ENCODE assay signal across 10 cellular contexts in genomic region chr4:123350191-123350544, GRCh38. TPM values are rescaled to one million over a fixed set of nuclear protein-coding genes. Genes with fewer than 3 reads are reported as not detected.
A peak's percentile ranks its signal among the peaks of the same experiment; 100 is the strongest.
DNase-seq lines count a peak whose midpoint lies in the region; ATAC-seq, FAIRE-seq and TF ChIP-seq lines count a peak whose summit lies in the region.
"Had no signal": no experiment of that assay in that cellular context is flagged by ENCODE, and none has a peak within 500 bp of the region (broad histone marks: within the 10 kb centered on the region; RNA-seq: fewer than 3 reads in every experiment).

No MANE protein-coding gene starts in this region.

- TF ChIP-seq CTCF in GM12872 (IDR thresholded peaks at IDR 0.05; ENCODE audit: insufficient read depth, low read depth, low read length): 0 out of 3 replicates have a peak, but pooled peaks have one; percentile 22
- TF ChIP-seq CTCF in NB4 (IDR thresholded peaks at IDR 0.05; ENCODE audit: low read depth, low read length): no peak
- peak in 2 of 3 experiments; percentile 10 to 23; a peak in 2 of 6 replicates for TF ChIP-seq CTCF in GM12878 (IDR thresholded peaks at IDR 0.05 in 2 of 3, conservative IDR thresholded peaks at IDR 0.05 in 1 of 3; ENCODE audit: control insufficient read depth in 2 of 3, extremely low read depth in 1 of 3, insufficient read depth in 1 of 3, low read depth in 3 of 3, low read length in 3 of 3)
- peak in 2 of 4 donors; percentile 23 to 42 for TF ChIP-seq CTCF in right lobe of liver (IDR thresholded peaks at IDR 0.05)
- TF ChIP-seq CTCF in natural killer cell (IDR thresholded peaks at IDR 0.05): no peak

- no peaks in the 10 kb centered on the region for H4K20me1 ChIP-seq in GM12878 (ENCODE audit: control insufficient read depth, insufficient read depth)

- H3K27me3 ChIP-seq in GM12878 (replicated peaks in 1 of 2; ENCODE audit: control insufficient read depth in 2 of 2, insufficient read depth in 2 of 2, low read length in 1 of 2) (no peaks in the 10 kb centered on the region; a peak in 2 of 4 replicates), right lobe of liver (no peaks in the 10 kb centered on the region)

- peak; percentile 18 for FAIRE-seq in GM12878 (lab: Jason Lieb, UNC)

- ATAC-seq in GM12878 (peak; percentile 49; the same call in 2 of the 3 replicates), right lobe of liver (peak; percentile 17 to 66 (median 46)), natural killer cell (no peak)

- peak; percentile 29; the same call in 1 of the 2 replicates for TF ChIP-seq RAD21 in GM12878 (IDR thresholded peaks at IDR 0.05; ENCODE audit: insufficient read depth, low read depth, low read length)

- CTCF ChIA-PET in GM12878 (lab: Yijun Ruan, JAX): no interaction called here

- intact Hi-C loops in GM12878 (cut with micrococcal nuclease; ENCODE audit: unreplicated experiment): no loop called here
- intact Hi-C loops in right lobe of liver (cut with DNase I): no loop called here
- intact Hi-C loops in natural killer cell (cut with micrococcal nuclease): no loop called here

- H3K27ac Mint-ChIP-seq in natural killer cell: no peak overlapping the region

- peaks cover 3 to 8% of the 10 kb centered on the region in 2 donors for H3K27me3 Mint-ChIP-seq in natural killer cell (ENCODE audit: low read depth in 2 of 2)

- no peak for TF ChIP-seq POLR2A in NB4 (IDR thresholded peaks at IDR 0.05; ENCODE audit: extremely low read depth, insufficient read length)
- TF ChIP-seq POLR2A in GM12878 (IDR thresholded peaks at IDR 0.05; ENCODE audit: low read depth, low read length): no peak
- no peak for TF ChIP-seq POLR2A in right lobe of liver (IDR thresholded peaks at IDR 0.05)

- SMC1A ChIA-PET in GM12878 (lab: Charles Lee; ENCODE audit: uncharacterized antibody, unreplicated experiment): interaction anchor here (1.1 to 1.6 kb wide), 2 partner anchors 10 to 308 kb away, joined by 4 to 5 read pairs; no protein-coding TSS in a partner anchor

- H3K36me3 Mint-ChIP-seq in natural killer cell: no peaks in the 10 kb centered on the region

- H3K4me3 ChIP-seq in NB4 (ENCODE audit: low read depth, low read length) (no peak overlapping the region), GM12878 (no peak overlapping the region), right lobe of liver (no peak overlapping the region)

- H3K9me3 Mint-ChIP-seq in natural killer cell: no peaks in the 10 kb centered on the region

- in situ Hi-C loops in GM12878 (cut with MboI): no loop called here

- no TSS peak for BruUV-seq in GM12878 (replicated peaks; lab: Mats Ljungman, UMichigan)

- H3K4me3 Mint-ChIP-seq in natural killer cell: no peak overlapping the region

- RAD21 ChIA-PET in GM12878 (lab: Charles Lee; ENCODE audit: unreplicated experiment): no interaction called here

- H3K4me1 Mint-ChIP-seq in natural killer cell: peaks cover 11 to 17% of the 10 kb centered on the region in 2 donors

- no peak for TF ChIP-seq EP300 in GM12878 (IDR thresholded peaks at IDR 0.05; ENCODE audit: borderline replicate concordance in 1 of 2, control insufficient read depth in 1 of 2, low read depth in 2 of 2, low read length in 2 of 2)

- POLR2A ChIA-PET in GM12878 (lab: Charles Lee): no interaction called here

- H3K4me2 ChIP-seq in GM12878 (ENCODE audit: control insufficient read depth, insufficient read depth): no peak overlapping the region

- 59% methylated on average over 5 of the region's 5 CpGs for WGBS in GM12878 (ENCODE audit: insufficient coverage, insufficient replicate concordance, low lambda C conversion rate, missing lambda C conversion rate)
- WGBS in right lobe of liver (ENCODE audit: insufficient coverage, low coverage, low lambda C conversion rate, missing lambda C conversion rate): 33% methylated on average over 5 of the region's 5 CpGs

- H2AFZ ChIP-seq in GM12878 (ENCODE audit: control insufficient read depth, low read depth, low read length): no peak overlapping the region

- no peak overlapping the region for H3K9ac ChIP-seq in GM12878 (ENCODE audit: control insufficient read depth, insufficient read depth, low read length)

- no peak overlapping the region for H3K27ac ChIP-seq in GM12878 (ENCODE audit: control insufficient read depth, insufficient read depth)
- H3K27ac ChIP-seq in right lobe of liver: peak overlapping the region in 1 of 3 donors; percentile 18

- peak; percentile 56 for DNase-seq in NB4 (ENCODE audit: low read depth)
- no peak for DNase-seq in GM12878 (ENCODE audit: low read depth, low spot score)
- DNase-seq in right lobe of liver: no peak
- DNase-seq in CD1c-positive myeloid dendritic cell (ENCODE audit: extremely low spot score): no peak
- no peak for DNase-seq in activated effector memory CD4-positive, alpha-beta T cell treated with anti-CD3 and anti-CD28 coated beads, Interleukin-2, amount 50 U/mL, for 16 hours
- no peak for DNase-seq in amniotic stem cell (lab: John Stamatoyannopoulos, UW)
- DNase-seq in natural killer cell: no peak
- DNase-seq: activated T-cell treated with anti-CD3 and anti-CD28 coated beads for 4 hours; stimulated activated naive CD4-positive, alpha-beta T cell treated with Interleukin-2 at 50 U/mL for 16 hours had no signal

- H3K9me3 ChIP-seq in GM12878 (replicated peaks; ENCODE audit: control insufficient read depth, insufficient read depth, low read length): no peaks in the 10 kb centered on the region
- H3K9me3 ChIP-seq in right lobe of liver: no peaks in the 10 kb centered on the region

- H3K4me1 ChIP-seq in GM12878 (ENCODE audit: control insufficient read depth, insufficient read depth, low read length) (no peaks in the 10 kb centered on the region), right lobe of liver (peaks cover 0 to 11% (median 5%) of the 10 kb centered on the region in 4 donors)

- no peaks in the 10 kb centered on the region for H3K79me2 ChIP-seq in GM12878 (ENCODE audit: control insufficient read depth, insufficient read depth, low read length)

- H3K36me3 ChIP-seq in GM12878 (ENCODE audit: control insufficient read depth in 2 of 2, insufficient read depth in 2 of 2, low read length in 1 of 2) (no peaks in the 10 kb centered on the region), right lobe of liver (no peaks in the 10 kb centered on the region)

TF ChIP-seq in GM12878, 131 proteins besides CTCF, POLR2A, EP300 and RAD21:
- TF ChIP-seq ZNF207 (IDR thresholded peaks at IDR 0.05; ENCODE audit: borderline replicate concordance) (no peak), PAX8 (IDR thresholded peaks at IDR 0.05) (no peak), MXI1 (IDR thresholded peaks at IDR 0.05; ENCODE audit: low read depth, low read length) (no peak), SPI1 (IDR thresholded peaks at IDR 0.05; ENCODE audit: borderline replicate concordance, insufficient read depth, low read depth, low read length) (no peak), MTA2 (IDR thresholded peaks at IDR 0.05; ENCODE audit: low read depth) (no peak), CHD1 (IDR thresholded peaks at IDR 0.05; ENCODE audit: low read depth, low read length) (no peak), NBN (IDR thresholded peaks at IDR 0.05) (no peak), RCOR1 (conservative IDR thresholded peaks at IDR 0.05; ENCODE audit: low read depth, low read length) (no peak), ZNF592 (IDR thresholded peaks at IDR 0.05) (no peak)
TF ChIP-seq in GM12878: peak in this region for 0.

RNA-seq across cellular contexts. Expression of gene SPRY1, which starts 46.4 kb away (rescaled TPM):
- 4.5 and 4.8 TPM in 2 replicates for total RNA-seq in GM12878 (2013; cell fraction: nucleolus; rRNA removed)
- 0.11 and 0.40 TPM in 2 replicates for total RNA-seq in GM12878 (2014; rRNA removed)
- total RNA-seq in GM12878 (2014; rRNA removed; fragmentation: Illumina TruSeq; extraction: Trizol): 0.27 and 0.28 TPM in 2 replicates
- 0.56 and 0.67 TPM in 2 replicates for total RNA-seq in GM12878 (2021)
- polyA plus RNA-seq in GM12878 (2011; ENCODE audit: low read depth): not detected
- 5.5 and 5.7 TPM in 2 replicates for polyA plus RNA-seq in GM12878 (2011; rRNA removed)
- 3.4 and 4.8 TPM in 2 replicates for polyA plus RNA-seq in GM12878 (2011; cell fraction: cytosol; rRNA removed)
- 6.4 and 6.6 TPM in 2 replicates for polyA plus RNA-seq in GM12878 (2011; cell fraction: nucleus; rRNA removed)
- 0.46 and 0.76 TPM in 2 replicates for polyA plus RNA-seq in GM12878 (2012)
- 0.06 and 0.15 TPM in 2 replicates for polyA plus RNA-seq in GM12878 (2014; fragmentation: Illumina TruSeq; extraction: Trizol)
- under 1 TPM in 1 of 2 experiments, not detected in 1; 0.05 TPM for polyA plus RNA-seq in GM12878 (2014; fragmentation: Nextera tagmentation; extraction: Ambion mirVana)
- polyA plus RNA-seq in GM12878 (2014; rRNA removed): 0.12 and 0.75 TPM in 2 replicates
- polyA plus RNA-seq in GM12878 (2016; fragmentation: Nextera tagmentation; extraction: Ambion mirVana): under 1 TPM in 1 of 2 experiments, not detected in 1; 0.20 TPM
- polyA minus RNA-seq in GM12878 (2011; rRNA and poly(A)+ RNA removed): 5.6 and 6.9 TPM in 2 replicates
- 1.4 and 4.1 TPM in 2 replicates for polyA minus RNA-seq in GM12878 (2011; cell fraction: cytosol; rRNA and poly(A)+ RNA removed)
- 8.9 and 10.3 TPM in 2 replicates for polyA minus RNA-seq in GM12878 (2011; cell fraction: nucleus; rRNA and poly(A)+ RNA removed)
- 10 to 100 TPM in 5 of 6 experiments, 1 to 10 TPM in 1; 9.3 to 16.1 (median 14.3) TPM for total RNA-seq in right lobe of liver
- 1 to 10 TPM; 8.7 to 9.8 (median 9.5) TPM for total RNA-seq in natural killer cell

Comparison
In these comparisons a context has a peak if more than half of its experiments do, and no peak if none do; other contexts are left out.
1. CTCF ChIP-seq: peak in GM12872 (single experiment) and GM12878 (2 of 3); none in NB4 (single experiment) and natural killer cell (single experiment).
2. ATAC-seq: peak in GM12878 (single experiment) and right lobe of liver (4 of 4); none in natural killer cell (0 of 3).